Comparison of ENCODE assay signal across 8 cellular contexts in genomic region chr20:32359633-32360332, GRCh38. TPM values are rescaled to one million over a fixed set of nuclear protein-coding genes. Genes with fewer than 3 reads are reported as not detected.
DNase-seq lines count a peak whose midpoint lies in the region; ATAC-seq and TF ChIP-seq lines count a peak whose summit lies in the region.

No MANE protein-coding gene starts in this region.

- H3K27me3 Mint-ChIP-seq in activated B cell treated with CpG ODN at 0.5 μM for 24 hours, result no peaks in the 10 kb centered on the region

- H3K4me1 ChIP-seq in cardiac muscle cell (ENCODE audit: low read depth), result peaks cover 22% of the 10 kb centered on the region
- peaks cover under 1 to 73% (median 25%) of the 10 kb centered on the region in 3 donors for H3K4me1 ChIP-seq in gastroesophageal sphincter

- ATAC-seq in left cardiac atrium (no peak), activated B cell treated with CpG ODN at 0.5 μM for 24 hours (ENCODE audit: low read depth) (no peak), gastroesophageal sphincter (no peak), GM19397 (IDR thresholded peaks at IDR 0.05; ENCODE audit: unreplicated experiment) (no peak), HG02588 (IDR thresholded peaks at IDR 0.05; ENCODE audit: unreplicated experiment) (no peak)

- H3K4me3 ChIP-seq in cardiac muscle cell (peak overlapping the region; percentile 79), gastroesophageal sphincter (peak overlapping the region; percentile 73 to 95), skeletal muscle cell (ENCODE audit: low read depth, low read length) (peak overlapping the region; percentile 65)

- TF ChIP-seq POLR2A in gastroesophageal sphincter (IDR thresholded peaks at IDR 0.05), result no peak

- no peaks in the 10 kb centered on the region for H3K27me3 ChIP-seq in cardiac muscle cell
- no peaks in the 10 kb centered on the region for H3K27me3 ChIP-seq in gastroesophageal sphincter

- H3K9me3 Mint-ChIP-seq in activated B cell treated with CpG ODN at 0.5 μM for 24 hours, result no peaks in the 10 kb centered on the region

- H3K27ac Mint-ChIP-seq in activated B cell treated with CpG ODN at 0.5 μM for 24 hours, result peak overlapping the region; percentile 86

- H3K36me3 ChIP-seq in cardiac muscle cell, result no peaks in the 10 kb centered on the region
- no peaks in the 10 kb centered on the region for H3K36me3 ChIP-seq in gastroesophageal sphincter

- peak overlapping the region; percentile 89 for H3K4me3 Mint-ChIP-seq in activated B cell treated with CpG ODN at 0.5 μM for 24 hours

- intact Hi-C loops in left cardiac atrium (cut with DNase I), result loop anchor here in 1 of 2 donors (10.0 kb wide), 1 partner anchor 55 kb away; no protein-coding TSS in a partner anchor
- intact Hi-C loops in activated B cell treated with CpG ODN at 0.5 μM for 24 hours (cut with micrococcal nuclease), result loop anchor here (2.0 to 10.0 kb wide), 6 partner anchors 83 to 1943 kb away; partner anchors contain the start of genes AHCY, BCL2L1, HCK and KIF3B

- CTCF ChIA-PET in activated B cell treated with CpG ODN at 0.5 μM for 24 hours (lab: Charles Lee), result interaction anchor here (2.0 kb wide), 1 partner anchor 22 kb away, joined by 9 read pairs; no protein-coding TSS in a partner anchor

- peaks cover 19% of the 10 kb centered on the region for H3K36me3 Mint-ChIP-seq in activated B cell treated with CpG ODN at 0.5 μM for 24 hours (ENCODE audit: low read depth)

- TF ChIP-seq EP300 in gastroesophageal sphincter (IDR thresholded peaks at IDR 0.05), result no peak

- POLR2A ChIA-PET in activated B cell treated with CpG ODN at 0.5 μM for 24 hours (lab: Charles Lee), result interaction anchor here (0.5 to 4.7 kb wide), 17 partner anchors 8 to 344 kb away, joined by 3 to 40 read pairs (median 5); partner anchors contain the start of gene KIF3B

- TF ChIP-seq CTCF in cardiac muscle cell (IDR thresholded peaks at IDR 0.05; ENCODE audit: low read depth, low read length), result no peak
- no peak for TF ChIP-seq CTCF in activated B cell treated with CpG ODN at 0.5 μM for 24 hours (IDR thresholded peaks at IDR 0.05)
- no peak for TF ChIP-seq CTCF in gastroesophageal sphincter (IDR thresholded peaks at IDR 0.05)

- H3K9me3 ChIP-seq in cardiac muscle cell (ENCODE audit: low read depth) (no peaks in the 10 kb centered on the region), gastroesophageal sphincter (no peaks in the 10 kb centered on the region)

- 6 to 7% methylated on average over 11 of the region's 11 CpGs for WGBS in gastroesophageal sphincter (ENCODE audit: low coverage in 1 of 2), 2 donors

- DNase-seq in cardiac muscle cell (ENCODE audit: low read depth in 1 of 2, low spot score in 1 of 2), result peak in 1 of 2 donors; percentile 45
- no peak for DNase-seq in left cardiac atrium
- DNase-seq in activated B cell treated with CpG ODN at 0.5 μM for 24 hours, result no peak
- no peak for DNase-seq in skeletal muscle cell (ENCODE audit: low read depth)
- DNase-seq in NCI-H2029 (lab: John Stamatoyannopoulos, UW), result no peak

- H3K27ac ChIP-seq in cardiac muscle cell (peak overlapping the region; percentile 99), gastroesophageal sphincter (peak overlapping the region; percentile 73 to 99 (median 98))

- H3K4me1 Mint-ChIP-seq in activated B cell treated with CpG ODN at 0.5 μM for 24 hours, result peaks cover 82% of the 10 kb centered on the region

RNA-seq across cellular contexts. Expression of gene ASXL1, which starts 1.7 kb away (rescaled TPM):
- total RNA-seq in cardiac muscle cell, result 32.6 and 82.4 TPM in 2 replicates
- polyA plus RNA-seq in cardiac muscle cell, result 50.3 and 97.9 TPM in 2 replicates
- total RNA-seq in left cardiac atrium, result 10 to 100 TPM; 32.1 to 49.0 TPM
- total RNA-seq in activated B cell treated with CpG ODN at 0.5 μM for 24 hours, result 145 and 169 TPM in 2 replicates
- total RNA-seq in gastroesophageal sphincter, result 10 to 100 TPM; 43.5 to 79.8 (median 58.4) TPM
